24 cellular contexts compared by ENCODE assay signal in genomic region chr7:84122582-84123360, GRCh38.
"Had no signal": no experiment of that assay in that cellular context is flagged by ENCODE, and none has a peak within 500 bp of the region (broad histone marks: within the 10 kb centered on the region; RNA-seq: fewer than 3 reads in every experiment).

No MANE protein-coding gene starts in this region.

- H3K27ac ChIP-seq: breast epithelium, coronary artery, esophagus squamous epithelium, thoracic aorta, vagina had no signal

- ATAC-seq: activated T-cell treated with anti-CD3 and anti-CD28 coated beads, Interleukin-2, amount 50 U/mL, for 4 hours; left colon had no signal

- H3K27me3 Mint-ChIP-seq: activated naive CD8-positive, alpha-beta T cell; central memory CD8-positive, alpha-beta T cell; memory B cell; naive B cell; progenitor cell of endocrine pancreas; type B pancreatic cell had no signal

- DNase-seq: activated CD4-positive, alpha-beta T cell treated with anti-CD3 and anti-CD28 coated beads for 4 hours; activated CD4-positive, alpha-beta T cell treated with anti-CD3 and anti-CD28 coated beads, Interleukin-2, amount 50 U/mL, for 48 hours; activated CD4-positive, CD25-positive, alpha-beta regulatory T cell; activated CD8-positive, alpha-beta memory T cell treated with anti-CD3 and anti-CD28 coated beads, Interleukin-2, amount 50 U/mL, for 48 hours; activated naive CD4-positive, alpha-beta T cell; activated T-cell treated with anti-CD3 and anti-CD28 coated beads, Interleukin-2, amount 50 U/mL, for 4 hours; endodermal cell; esophagus squamous epithelium; left colon; naive B cell; retina; spleen; stimulated activated CD4-positive, alpha-beta T cell treated with anti-CD3 and anti-CD28 coated beads, Interleukin-4, amount 100 ng/mL, for 24 hours; stimulated activated naive CD4-positive, alpha-beta T cell treated with Interleukin-2 at 50 U/mL for 16 hours had no signal

- H3K27ac Mint-ChIP-seq: activated naive CD8-positive, alpha-beta T cell; activated T-helper 2 cell treated with anti-CD3 and anti-CD28 coated beads, Interferon-gamma antibody, Interleukin-2, Interleukin-4, amounts not matched to agents 10 μg/mL and 5 μg/mL and 100 μg/mL, durations not matched to agents 14 hours and 24 hours and 36 hours; endodermal cell; memory B cell; naive B cell; progenitor cell of endocrine pancreas; type B pancreatic cell had no signal

- H3K36me3 Mint-ChIP-seq: memory B cell, naive B cell had no signal

- H3K4me3 ChIP-seq: breast epithelium, coronary artery, esophagus squamous epithelium, spleen, thoracic aorta, vagina had no signal

- H3K4me1 Mint-ChIP-seq: central memory CD8-positive, alpha-beta T cell; memory B cell; naive B cell had no signal

- H3K4me3 Mint-ChIP-seq: activated naive CD8-positive, alpha-beta T cell; activated T-cell treated with anti-CD3 and anti-CD28 coated beads, Interleukin-2, amount 50 U/mL, for 4 hours; central memory CD8-positive, alpha-beta T cell; endodermal cell; memory B cell; naive B cell had no signal

- H3K9me3 Mint-ChIP-seq: activated T-cell treated with anti-CD3 and anti-CD28 coated beads, Interleukin-2, amount 50 U/mL, for 4 hours; activated T-helper 2 cell treated with anti-CD3 and anti-CD28 coated beads, Interferon-gamma antibody, Interleukin-2, Interleukin-4, amounts not matched to agents 10 μg/mL and 5 μg/mL and 100 μg/mL, durations not matched to agents 14 hours and 24 hours and 36 hours; naive B cell had no signal

- H3K4me1 ChIP-seq: breast epithelium, esophagus squamous epithelium, spleen, vagina had no signal

- H3K36me3 ChIP-seq: breast epithelium, esophagus squamous epithelium, spleen, thoracic aorta, vagina had no signal

- H3K9me3 ChIP-seq: breast epithelium, esophagus squamous epithelium, spleen, thoracic aorta, vagina had no signal

- H3K27me3 ChIP-seq: breast epithelium, esophagus squamous epithelium, spleen, vagina had no signal
